Comparison of ENCODE assay signal across 22 cellular contexts in the genomic region with DNA sequence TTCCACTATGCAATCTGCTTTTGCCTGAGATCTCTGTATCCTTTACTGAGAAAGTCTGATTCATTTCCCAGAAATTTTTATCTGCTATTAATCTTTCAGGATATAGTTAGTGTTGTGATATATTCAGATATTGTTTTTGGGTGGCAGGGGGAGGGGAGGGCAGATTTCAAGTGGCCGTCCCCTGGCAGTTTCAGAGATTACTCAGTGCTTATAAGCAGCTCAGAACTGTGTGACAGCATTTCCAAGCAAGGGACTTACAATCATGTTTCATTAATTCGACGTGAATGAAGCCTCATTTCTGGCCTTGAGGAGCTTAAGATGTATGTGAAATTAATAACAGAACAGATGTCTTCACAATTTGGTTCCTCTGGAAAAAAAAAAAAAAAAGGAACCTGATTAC. TPM values are rescaled to one million over a fixed set of nuclear protein-coding genes. Genes with fewer than 3 reads are reported as not detected.
DNase-seq lines count a peak whose midpoint lies in the region; ATAC-seq, FAIRE-seq and TF ChIP-seq lines count a peak whose summit lies in the region.
"Had no signal": no experiment of that assay in that cellular context is flagged by ENCODE, and none has a peak within 500 bp of the region (broad histone marks: within the 10 kb centered on the region; RNA-seq: fewer than 3 reads in every experiment).

No MANE protein-coding gene starts in this region.

- no peaks in the 10 kb centered on the region for H3K4me1 Mint-ChIP-seq in osteocyte (ENCODE audit: unreplicated experiment)
- H3K4me1 Mint-ChIP-seq in T-helper 2 cell treated with Interferon-gamma antibody and Interleukin-4, amounts not matched to agents 5 μg/mL and 100 μg/mL, for 36 hours (ENCODE audit: low read depth), result no peaks in the 10 kb centered on the region
- H3K4me1 Mint-ChIP-seq: CD8-positive, alpha-beta memory T cell had no signal

- H3K9me3 ChIP-seq in GM12878 (replicated peaks; ENCODE audit: control insufficient read depth, insufficient read depth, low read length) (no peaks in the 10 kb centered on the region), WERI-Rb-1 (ENCODE audit: severe bottlenecking) (no peaks in the 10 kb centered on the region)
- H3K9me3 ChIP-seq: MG63, SJCRH30 had no signal

- TF ChIP-seq POLR2A in GM12878 (IDR thresholded peaks at IDR 0.05; ENCODE audit: low read depth, low read length), result no peak

- 0% methylated on average over 3 of the region's 3 CpGs for WGBS in GM12878 (ENCODE audit: insufficient coverage, insufficient replicate concordance, low lambda C conversion rate, missing lambda C conversion rate)

- no peaks in the 10 kb centered on the region for H3K79me2 ChIP-seq in GM12878 (ENCODE audit: control insufficient read depth, insufficient read depth, low read length)

- H3K27me3 Mint-ChIP-seq in osteocyte (ENCODE audit: unreplicated experiment), result peaks cover 22% of the 10 kb centered on the region
- H3K27me3 Mint-ChIP-seq in T-helper 2 cell treated with Interferon-gamma antibody and Interleukin-4, amounts not matched to agents 5 μg/mL and 100 μg/mL, for 36 hours (ENCODE audit: low read depth), result no peaks in the 10 kb centered on the region

- no TSS peak for BruUV-seq in GM12878 (replicated peaks; lab: Mats Ljungman, UMichigan)

- SMC1A ChIA-PET in GM12878 (lab: Charles Lee; ENCODE audit: uncharacterized antibody, unreplicated experiment), result interaction anchor here (0.7 to 2.7 kb wide), 3 partner anchors 16 to 152 kb away, joined by 3 to 20 read pairs (median 7); no protein-coding TSS in a partner anchor

- no peak overlapping the region for H3K4me2 ChIP-seq in GM12878 (ENCODE audit: control insufficient read depth, insufficient read depth)

- no peak overlapping the region for H3K27ac Mint-ChIP-seq in osteocyte (ENCODE audit: unreplicated experiment)
- H3K27ac Mint-ChIP-seq in T-helper 2 cell treated with Interferon-gamma antibody and Interleukin-4, amounts not matched to agents 5 μg/mL and 100 μg/mL, for 36 hours, result no peak overlapping the region
- H3K27ac Mint-ChIP-seq: CD8-positive, alpha-beta memory T cell had no signal

- no peaks in the 10 kb centered on the region for H3K4me1 ChIP-seq in GM12878 (ENCODE audit: control insufficient read depth, insufficient read depth, low read length)
- H3K4me1 ChIP-seq: SJCRH30 had no signal

- H3K27ac ChIP-seq in GM12878 (ENCODE audit: control insufficient read depth, insufficient read depth) (no peak overlapping the region), WERI-Rb-1 (no peak overlapping the region)
- H3K27ac ChIP-seq: SJCRH30 had no signal

- TF ChIP-seq CTCF in GM13977 (IDR thresholded peaks at IDR 0.05; ENCODE audit: extremely low read depth, insufficient read depth, missing control alignments), result no peak
- no peak for TF ChIP-seq CTCF in GM12878 (IDR thresholded peaks at IDR 0.05 in 2 of 3, conservative IDR thresholded peaks at IDR 0.05 in 1 of 3; ENCODE audit: control insufficient read depth in 2 of 3, extremely low read depth in 1 of 3, insufficient read depth in 1 of 3, low read depth in 3 of 3, low read length in 3 of 3)
- no peak for TF ChIP-seq CTCF in osteocyte (IDR thresholded peaks at IDR 0.05)
- TF ChIP-seq CTCF in WERI-Rb-1 (IDR thresholded peaks at IDR 0.05; ENCODE audit: low read depth, low read length), result no peak

- in situ Hi-C loops in GM13977 (cut with MboI; ENCODE audit: low pct_unique_long_range_greater_than_20kb, low sequenced_read_pairs, unreplicated experiment) (no loop called here), GM12878 (cut with MboI) (no loop called here)

- no peaks in the 10 kb centered on the region for H4K20me1 ChIP-seq in GM12878 (ENCODE audit: control insufficient read depth, insufficient read depth)

- no peak overlapping the region for H2AFZ ChIP-seq in GM12878 (ENCODE audit: control insufficient read depth, low read depth, low read length)

- H3K4me3 ChIP-seq in GM12878 (no peak overlapping the region), WERI-Rb-1 (ENCODE audit: low read depth, low read length) (no peak overlapping the region)
- H3K4me3 ChIP-seq: MG63, SJCRH30 had no signal

- H3K4me3 Mint-ChIP-seq in osteocyte (ENCODE audit: unreplicated experiment), result no peak overlapping the region
- no peak overlapping the region for H3K4me3 Mint-ChIP-seq in T-helper 2 cell treated with Interferon-gamma antibody and Interleukin-4, amounts not matched to agents 5 μg/mL and 100 μg/mL, for 36 hours
- H3K4me3 Mint-ChIP-seq: CD8-positive, alpha-beta memory T cell had no signal

- POLR2A ChIA-PET in GM12878 (lab: Charles Lee), result interaction anchor here (0.7 to 1.0 kb wide), 3 partner anchors 9 to 1373 kb away, joined by 4 to 6 read pairs (median 4); no protein-coding TSS in a partner anchor

- H3K27me3 ChIP-seq in GM12878 (replicated peaks in 1 of 2; ENCODE audit: control insufficient read depth in 2 of 2, insufficient read depth in 2 of 2, low read length in 1 of 2) (no peaks in the 10 kb centered on the region), WERI-Rb-1 (ENCODE audit: insufficient read depth, low read depth, severe bottlenecking) (no peaks in the 10 kb centered on the region)
- H3K27me3 ChIP-seq: SJCRH30 had no signal

- no peaks in the 10 kb centered on the region for H3K36me3 ChIP-seq in GM12878 (ENCODE audit: control insufficient read depth in 2 of 2, insufficient read depth in 2 of 2, low read length in 1 of 2)
- no peaks in the 10 kb centered on the region for H3K36me3 ChIP-seq in WERI-Rb-1
- H3K36me3 ChIP-seq: MG63, SJCRH30 had no signal

- intact Hi-C loops in GM12878 (cut with micrococcal nuclease; ENCODE audit: unreplicated experiment), result no loop called here

- RAD21 ChIA-PET in GM12878 (lab: Charles Lee; ENCODE audit: unreplicated experiment), result interaction anchor here (1.2 to 2.7 kb wide), 2 partner anchors 18 to 21 kb away, joined by 8 to 9 read pairs; no protein-coding TSS in a partner anchor

- no peaks in the 10 kb centered on the region for H3K36me3 Mint-ChIP-seq in osteocyte (ENCODE audit: unreplicated experiment)
- no peaks in the 10 kb centered on the region for H3K36me3 Mint-ChIP-seq in T-helper 2 cell treated with Interferon-gamma antibody and Interleukin-4, amounts not matched to agents 5 μg/mL and 100 μg/mL, for 36 hours (ENCODE audit: low read depth)
- H3K36me3 Mint-ChIP-seq: CD8-positive, alpha-beta memory T cell had no signal

- H3K9ac ChIP-seq in GM12878 (ENCODE audit: control insufficient read depth, insufficient read depth, low read length), result no peak overlapping the region

- peak; percentile 31 for DNase-seq in GM13977 (ENCODE audit: low spot score)
- peak; percentile 43 to 85 for DNase-seq in NCI-H524 (lab: John Stamatoyannopoulos, UW)
- no peak for DNase-seq in GM12878 (ENCODE audit: low read depth, low spot score)
- DNase-seq in osteocyte (ENCODE audit: extremely low spot score, unreplicated experiment), result no peak
- DNase-seq in T-helper 2 cell treated with Interferon-gamma antibody and Interleukin-4, amounts not matched to agents 5 μg/mL and 100 μg/mL, for 36 hours (ENCODE audit: low spot score), result no peak
- DNase-seq in WERI-Rb-1, result no peak
- no peak for DNase-seq in NCI-H1105 treated with DMSO at 0.1 percent for 48 hours (lab: John Stamatoyannopoulos, UW)
- DNase-seq: Calu3; CD8-positive, alpha-beta memory T cell; KBM-7; MG63; NCI-H1436; NCI-H187 treated with DMSO at 0.1 percent for 48 hours; NCI-H2171 treated with DMSO at 0.1 percent for 48 hours; NCI-H345; NCI-H510A treated with DMSO at 0.1 percent for 48 hours; NCI-H774; PC-3; SJCRH30 had no signal

- CTCF ChIA-PET in GM12878 (lab: Yijun Ruan, JAX), result interaction anchor here (3.7 kb wide), 1 partner anchor 21 kb away, joined by 23 read pairs; no protein-coding TSS in a partner anchor

- no peak for TF ChIP-seq RAD21 in GM12878 (IDR thresholded peaks at IDR 0.05; ENCODE audit: insufficient read depth, low read depth, low read length)

- no peak; a peak in 1 of 4 replicates for TF ChIP-seq EP300 in GM12878 (IDR thresholded peaks at IDR 0.05; ENCODE audit: borderline replicate concordance in 1 of 2, control insufficient read depth in 1 of 2, low read depth in 2 of 2, low read length in 2 of 2)

- ATAC-seq in GM12878, result peak; percentile 68
- ATAC-seq: PC-3, Right ventricle myocardium inferior, SK-N-SH treated with all-trans-retinoic acid at 6 μM for 48 hours had no signal

- FAIRE-seq in GM12878 (lab: Jason Lieb, UNC), result no peak
- FAIRE-seq: H54 had no signal

- no peaks in the 10 kb centered on the region for H3K9me3 Mint-ChIP-seq in osteocyte (ENCODE audit: unreplicated experiment)
- H3K9me3 Mint-ChIP-seq in T-helper 2 cell treated with Interferon-gamma antibody and Interleukin-4, amounts not matched to agents 5 μg/mL and 100 μg/mL, for 36 hours, result no peaks in the 10 kb centered on the region
- H3K9me3 Mint-ChIP-seq: CD8-positive, alpha-beta memory T cell had no signal

TF ChIP-seq in GM12878, 131 proteins besides CTCF, POLR2A, EP300 and RAD21:
- TF ChIP-seq, protein P1, sequence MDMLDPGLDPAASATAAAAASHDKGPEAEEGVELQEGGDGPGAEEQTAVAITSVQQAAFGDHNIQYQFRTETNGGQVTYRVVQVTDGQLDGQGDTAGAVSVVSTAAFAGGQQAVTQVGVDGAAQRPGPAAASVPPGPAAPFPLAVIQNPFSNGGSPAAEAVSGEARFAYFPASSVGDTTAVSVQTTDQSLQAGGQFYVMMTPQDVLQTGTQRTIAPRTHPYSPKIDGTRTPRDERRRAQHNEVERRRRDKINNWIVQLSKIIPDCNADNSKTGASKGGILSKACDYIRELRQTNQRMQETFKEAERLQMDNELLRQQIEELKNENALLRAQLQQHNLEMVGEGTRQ (IDR thresholded peaks at IDR 0.05; ENCODE audit: borderline replicate concordance, low read depth, low read length), result no peak
- 0 out of 2 replicates have a peak, but pooled peaks have one; percentile 7 for TF ChIP-seq NFIC (IDR thresholded peaks at IDR 0.05; ENCODE audit: low read depth, low read length)

RNA-seq across cellular contexts. Expression of a gene that starts 35.1 kb away (rescaled TPM):
- total RNA-seq in GM12878 (2013; cell fraction: nucleolus; rRNA removed), result 0.19 TPM in 1 of 2 replicates, not detected in the other
- total RNA-seq in GM12878 (2014; rRNA removed) (not detected in 2 replicates), GM12878 (2014; rRNA removed; fragmentation: Illumina TruSeq; extraction: Trizol) (not detected in 2 replicates), GM12878 (2021) (0.35 and 0.80 TPM in 2 replicates), osteocyte (421 and 452 TPM in 2 replicates)
- not detected for polyA plus RNA-seq in GM12878 (2011; ENCODE audit: low read depth)
- polyA plus RNA-seq in GM12878 (2011; rRNA removed) (not detected in 2 replicates), GM12878 (2014; fragmentation: Illumina TruSeq; extraction: Trizol) (not detected in 2 replicates), GM12878 (2014; fragmentation: Nextera tagmentation; extraction: Ambion mirVana) (not detected), GM12878 (2014; rRNA removed) (not detected in 2 replicates), GM12878 (2016; fragmentation: Nextera tagmentation; extraction: Ambion mirVana) (under 1 TPM; 0.37 to 0.59 TPM)
- 0.03 and 0.12 TPM in 2 replicates for polyA plus RNA-seq in GM12878 (2011; cell fraction: cytosol; rRNA removed)
- 0.20 TPM in 1 of 2 replicates, not detected in the other for polyA plus RNA-seq in GM12878 (2011; cell fraction: nucleus; rRNA removed)
- polyA plus RNA-seq in GM12878 (2012), result not detected in 2 replicates
- polyA minus RNA-seq in GM12878 (2011; rRNA and poly(A)+ RNA removed), result not detected in 2 replicates
- polyA minus RNA-seq in GM12878 (2011; cell fraction: cytosol; rRNA and poly(A)+ RNA removed), result not detected in 2 replicates
- not detected in 2 replicates for polyA minus RNA-seq in GM12878 (2011; cell fraction: nucleus; rRNA and poly(A)+ RNA removed)
- total RNA-seq: Calu3; CD8-positive, alpha-beta memory T cell; PC-3 had no signal
- polyA plus RNA-seq: CD8-positive, alpha-beta memory T cell had no signal

Comparison
In these comparisons a context has a peak if more than half of its experiments do, and no peak if none do; other contexts are left out.
1. DNase-seq: peak in GM13977 (single experiment) and NCI-H524 (2 of 2); none in GM12878 (single experiment), osteocyte (single experiment), T-helper 2 cell treated with Interferon-gamma antibody and Interleukin-4, amounts not matched to agents 5 μg/mL and 100 μg/mL, for 36 hours (single experiment), WERI-Rb-1 (single experiment) and NCI-H1105 treated with DMSO at 0.1 percent for 48 hours (single experiment).
2. RNA of a gene that starts 35.1 kb away (total RNA-seq): 421 to 452 TPM in osteocyte; 0.19 to 0.80 TPM in GM12878; every median in the first group is over 100 times any median in the second.